In the genomic region with DNA sequence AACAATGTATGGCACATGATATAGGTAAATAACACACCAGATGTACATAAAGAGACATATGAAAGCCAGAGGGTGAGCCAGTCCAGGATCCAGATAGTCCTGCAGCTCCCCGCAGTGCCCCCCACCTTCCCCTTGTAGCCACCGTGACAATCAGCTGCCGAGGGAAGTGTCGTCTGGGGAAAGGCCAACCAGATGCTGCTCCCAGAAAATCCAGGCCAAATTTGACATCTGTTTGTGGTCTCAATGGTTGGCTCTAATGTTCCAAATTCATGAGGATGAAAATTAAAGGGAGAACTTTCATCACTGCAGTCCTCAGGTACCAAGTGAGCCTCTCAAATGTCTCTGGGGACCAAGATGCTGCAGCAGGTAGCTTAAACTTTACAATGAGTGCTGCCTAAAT, we compare ENCODE assay signal across 15 cellular contexts.
DNase-seq lines count a peak whose midpoint lies in the region; ATAC-seq and TF ChIP-seq lines count a peak whose summit lies in the region.
"Had no signal": no experiment of that assay in that cellular context is flagged by ENCODE, and none has a peak within 500 bp of the region (broad histone marks: within the 10 kb centered on the region; RNA-seq: fewer than 3 reads in every experiment).

No MANE protein-coding gene starts in this region.

- intact Hi-C loops in activated CD8-positive, alpha-beta T cell treated with anti-CD3 and anti-CD28 coated beads for 36 hours (cut with micrococcal nuclease), result no loop called here

- peaks cover 0 to 3% of the 10 kb centered on the region in 2 donors for H3K36me3 Mint-ChIP-seq in stimulated activated naive B cell treated with anti-CD40 and anti-IgM and Interleukin-4, amounts not matched to agents 10 μg/mL and 1 μg/mL and 100 μg/mL, for 72 hours
- H3K36me3 Mint-ChIP-seq in activated CD8-positive, alpha-beta T cell treated with anti-CD3 and anti-CD28 coated beads for 36 hours (ENCODE audit: low read depth), result no peaks in the 10 kb centered on the region
- H3K36me3 Mint-ChIP-seq: CD4-positive, alpha-beta memory T cell had no signal

- H3K4me3 Mint-ChIP-seq in stimulated activated naive B cell treated with anti-CD40 and anti-IgM and Interleukin-4, amounts not matched to agents 10 μg/mL and 1 μg/mL and 100 μg/mL, for 72 hours, result no peak overlapping the region
- H3K4me3 Mint-ChIP-seq in activated CD8-positive, alpha-beta T cell treated with anti-CD3 and anti-CD28 coated beads for 36 hours, result no peak overlapping the region
- H3K4me3 Mint-ChIP-seq: CD14-positive monocyte; CD4-positive, alpha-beta memory T cell had no signal

- no peak for TF ChIP-seq CTCF in activated CD8-positive, alpha-beta T cell treated with anti-CD3 and anti-CD28 coated beads for 36 hours (IDR thresholded peaks at IDR 0.05)

- POLR2A ChIA-PET in activated CD8-positive, alpha-beta T cell treated with anti-CD3 and anti-CD28 coated beads for 36 hours (lab: Charles Lee), result interaction anchor here (1.0 kb wide), 1 partner anchor 18 kb away, joined by 4 read pairs; no protein-coding TSS in a partner anchor

- H3K27ac Mint-ChIP-seq in stimulated activated naive B cell treated with anti-CD40 and anti-IgM and Interleukin-4, amounts not matched to agents 10 μg/mL and 1 μg/mL and 100 μg/mL, for 72 hours, result peak overlapping the region; percentile 60
- no peak overlapping the region for H3K27ac Mint-ChIP-seq in activated CD8-positive, alpha-beta T cell treated with anti-CD3 and anti-CD28 coated beads for 36 hours
- H3K27ac Mint-ChIP-seq: CD4-positive, alpha-beta memory T cell had no signal

- CTCF ChIA-PET in activated CD8-positive, alpha-beta T cell treated with anti-CD3 and anti-CD28 coated beads for 36 hours (lab: Charles Lee), result interaction anchor here (1.2 kb wide), 1 partner anchor 9 kb away, joined by 4 read pairs; no protein-coding TSS in a partner anchor

- H3K9me3 Mint-ChIP-seq in stimulated activated naive B cell treated with anti-CD40 and anti-IgM and Interleukin-4, amounts not matched to agents 10 μg/mL and 1 μg/mL and 100 μg/mL, for 72 hours, result no peaks in the 10 kb centered on the region
- H3K9me3 Mint-ChIP-seq in activated CD8-positive, alpha-beta T cell treated with anti-CD3 and anti-CD28 coated beads for 36 hours, result no peaks in the 10 kb centered on the region

- H3K27me3 Mint-ChIP-seq in stimulated activated naive B cell treated with anti-CD40 and anti-IgM and Interleukin-4, amounts not matched to agents 10 μg/mL and 1 μg/mL and 100 μg/mL, for 72 hours, result no peaks in the 10 kb centered on the region
- H3K27me3 Mint-ChIP-seq in activated CD8-positive, alpha-beta T cell treated with anti-CD3 and anti-CD28 coated beads for 36 hours, result no peaks in the 10 kb centered on the region
- H3K27me3 Mint-ChIP-seq: CD4-positive, alpha-beta memory T cell had no signal

- peaks cover 44 to 73% of the 10 kb centered on the region in 2 donors for H3K4me1 Mint-ChIP-seq in stimulated activated naive B cell treated with anti-CD40 and anti-IgM and Interleukin-4, amounts not matched to agents 10 μg/mL and 1 μg/mL and 100 μg/mL, for 72 hours
- peaks cover 24% of the 10 kb centered on the region for H3K4me1 Mint-ChIP-seq in activated CD8-positive, alpha-beta T cell treated with anti-CD3 and anti-CD28 coated beads for 36 hours (ENCODE audit: low read depth)

- no peak for ATAC-seq in stimulated activated naive B cell treated with anti-CD40 and anti-IgM and Interleukin-4, amounts not matched to agents 10 μg/mL and 1 μg/mL and 100 μg/mL, for 72 hours (replicated peaks)
- ATAC-seq in activated CD8-positive, alpha-beta T cell treated with anti-CD3 and anti-CD28 coated beads for 36 hours, result no peak
- ATAC-seq: A549 had no signal

- DNase-seq in DMS 273 (lab: John Stamatoyannopoulos, UW; ENCODE audit: unreplicated experiment) (peak; percentile 31), DMS 273 treated with DMSO at 0.1 percent for 48 hours (lab: John Stamatoyannopoulos, UW) (no peak), NCI-H1694 treated with DMSO at 0.1 percent for 48 hours (lab: John Stamatoyannopoulos, UW) (peak; percentile 28), myocyte (ENCODE audit: low read depth) (peak; percentile 33), COLO829 (ENCODE audit: low spot score) (no peak)
- DNase-seq in stimulated activated naive B cell treated with anti-CD40 and anti-IgM and Interleukin-4, amounts not matched to agents 10 μg/mL and 1 μg/mL and 100 μg/mL, for 72 hours, result no peak
- DNase-seq in activated CD8-positive, alpha-beta T cell treated with anti-CD3 and anti-CD28 coated beads for 36 hours, result no peak
- no peak for DNase-seq in stimulated activated naive CD4-positive, alpha-beta T cell (lab: John Stamatoyannopoulos, UW)
- DNase-seq: CD4-positive, alpha-beta memory T cell; DMS153; DMS79; GDM1; GM23248 had no signal

Comparison
In these comparisons a context has a peak if more than half of its experiments do, and no peak if none do; other contexts are left out.
1. DNase-seq: peak in DMS 273 (single experiment), NCI-H1694 treated with DMSO at 0.1 percent for 48 hours (single experiment) and myocyte (single experiment); none in DMS 273 treated with DMSO at 0.1 percent for 48 hours (single experiment), stimulated activated naive B cell treated with anti-CD40 and anti-IgM and Interleukin-4, amounts not matched to agents 10 μg/mL and 1 μg/mL and 100 μg/mL, for 72 hours (single experiment), activated CD8-positive, alpha-beta T cell treated with anti-CD3 and anti-CD28 coated beads for 36 hours (single experiment), COLO829 (single experiment) and stimulated activated naive CD4-positive, alpha-beta T cell (0 of 6).